8 cellular contexts compared by ENCODE assay signal in the genomic region with DNA sequence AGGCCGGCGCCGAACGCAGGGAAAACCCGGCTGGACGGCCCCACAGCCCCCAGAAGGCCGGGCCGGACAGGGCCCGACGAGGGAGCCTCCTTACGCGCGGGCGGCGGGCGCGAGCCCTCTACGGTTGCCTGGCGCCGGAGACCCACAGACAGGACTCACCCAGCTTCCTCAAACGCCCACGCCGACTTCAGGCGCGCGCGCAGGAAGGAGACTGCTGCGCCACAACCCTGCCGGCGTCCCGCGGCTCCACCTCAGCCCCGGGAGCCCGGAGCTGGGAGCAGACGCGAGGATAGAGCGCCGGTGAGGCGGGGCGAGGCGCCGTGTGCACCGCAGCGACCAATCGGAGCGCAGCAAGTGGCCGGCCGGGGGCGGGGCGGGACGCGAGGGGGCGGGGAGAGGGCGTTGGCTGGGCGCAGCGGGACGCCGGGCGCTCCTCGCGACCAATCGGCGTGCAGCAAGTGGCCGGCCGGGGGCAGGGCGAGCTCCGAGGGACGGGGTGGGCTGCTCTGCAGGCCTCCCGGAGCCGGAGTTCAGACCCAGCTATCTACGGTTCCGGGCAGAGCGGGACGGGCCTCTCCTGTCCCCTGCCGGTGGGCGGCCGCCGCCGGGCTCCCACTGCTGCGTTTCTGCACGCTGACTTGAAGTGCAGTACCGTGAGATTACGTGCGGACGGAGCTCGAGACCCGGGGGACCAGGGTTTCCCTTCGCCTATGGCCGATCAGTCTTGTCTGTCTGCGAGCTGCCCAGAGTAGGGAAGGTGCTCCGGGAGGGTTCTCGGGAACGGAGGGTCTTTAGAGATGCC. TPM values are rescaled to one million over a fixed set of nuclear protein-coding genes. Genes with fewer than 3 reads are reported as not detected.
DNase-seq lines count a peak whose midpoint lies in the region; ATAC-seq, FAIRE-seq and TF ChIP-seq lines count a peak whose summit lies in the region.

Gene TMEM50B, minus strand, starts transcription at position 296 of the 802 bp plus-strand sequence. CDS start 11,089 bp downstream, outside the sequence.

- peak within 1 kb of the TSS; percentile 98 for H3K4me3 ChIP-seq in kidney (ENCODE audit: low read length in 2 of 2)

- no peaks in the 10 kb centered on the region for H3K9me3 ChIP-seq in kidney (ENCODE audit: control insufficient read depth in 1 of 2, low read length in 2 of 2)

- H3K36me3 ChIP-seq in kidney (ENCODE audit: control insufficient read depth in 1 of 2, insufficient read depth in 2 of 2, low read length in 2 of 2): no peaks in the 10 kb centered on the region

- TF ChIP-seq CTCF in kidney (IDR thresholded peaks at IDR 0.05; ENCODE audit: borderline replicate concordance, extremely low read depth, insufficient read depth): peak; percentile 33

- DNase-seq in AG20443 (ENCODE audit: low spot score) (peak; percentile 99), NCI-H446 (lab: John Stamatoyannopoulos, UW) (peak; percentile 84 to 97), cerebellar cortex (ENCODE audit: low spot score) (peak; percentile 93), kidney (peak; percentile 99)
- DNase-seq in stimulated activated CD4-positive, alpha-beta T cell treated with anti-CD3 and anti-CD28 coated beads, Interleukin-15, amount 100 ng/mL, for 24 hours: peak; percentile 96

- peak within 1 kb of the TSS; percentile 92 to 93 for H3K27ac ChIP-seq in kidney (ENCODE audit: low read depth in 2 of 2, low read length in 2 of 2)

- ATAC-seq in GM19035 (IDR thresholded peaks at IDR 0.05; ENCODE audit: unreplicated experiment) (peak; percentile 90), HG03354 (IDR thresholded peaks at IDR 0.05; ENCODE audit: poor library complexity, severe bottlenecking, unreplicated experiment) (peak; percentile 88)
- peak; percentile 95 to 98 for ATAC-seq in activated CD4-positive, CD25-positive, alpha-beta regulatory T cell treated with anti-CD3 and anti-CD28 coated beads, Interleukin-2, amount 50 U/mL, for 24 hours

- H3K4me1 ChIP-seq in kidney (ENCODE audit: control insufficient read depth in 1 of 2, insufficient read depth in 1 of 2, low read depth in 1 of 2, low read length in 2 of 2): no peaks in the 10 kb centered on the region

- FAIRE-seq in kidney (lab: Jason Lieb, UNC): no peak

- intact Hi-C loops in kidney (cut with DNase I): no loop called here

- H3K9ac ChIP-seq in kidney (ENCODE audit: low read length in 2 of 2): peak within 1 kb of the TSS; percentile 94 to 96

RNA-seq across cellular contexts. Expression of gene TMEM50B, which starts in this region (rescaled TPM):
- 87.6 TPM for total RNA-seq in kidney
- polyA plus RNA-seq in kidney (ENCODE audit: insufficient read depth, low read depth, low replicate concordance): 63.7 TPM

Comparison
In these comparisons a context has a peak if more than half of its experiments do, and no peak if none do; other contexts are left out.
1. Peak in every context shown above with its lines: DNase-seq, ATAC-seq, H3K4me3 ChIP-seq and H3K27ac ChIP-seq.